ENCODE assay signal across 9 cellular contexts in the genomic region with DNA sequence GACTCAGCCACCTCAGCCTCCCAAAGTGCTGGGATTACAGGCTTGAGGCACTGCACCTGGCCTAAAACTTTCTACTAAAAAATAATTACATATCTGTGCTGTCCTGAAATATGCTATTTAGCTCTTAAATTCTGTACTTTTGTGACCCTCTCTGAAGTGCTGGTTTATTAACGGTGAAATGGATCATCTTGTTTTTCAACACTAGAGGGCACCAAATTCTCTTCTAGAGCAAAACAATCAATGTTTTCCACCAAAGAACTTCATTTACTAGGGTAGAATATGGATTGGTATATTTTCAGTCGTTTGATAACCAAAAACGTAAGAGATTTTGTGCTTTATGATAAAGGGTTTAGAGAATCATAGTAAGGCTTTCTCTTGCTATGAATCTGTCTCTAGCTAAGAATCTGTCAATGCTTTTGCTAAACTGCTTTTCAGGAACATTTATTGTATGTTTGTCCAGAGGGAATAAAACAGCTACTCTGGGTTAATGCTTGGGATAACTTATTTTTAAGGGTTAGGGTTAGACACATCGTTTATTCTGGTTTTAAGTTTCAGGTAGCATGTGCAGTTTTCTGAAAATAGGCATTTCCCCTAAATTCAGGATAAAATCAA.
DNase-seq lines count a peak whose midpoint lies in the region; ATAC-seq, FAIRE-seq and TF ChIP-seq lines count a peak whose summit lies in the region.
"Had no signal": no experiment of that assay in that cellular context is flagged by ENCODE, and none has a peak within 500 bp of the region (broad histone marks: within the 10 kb centered on the region; RNA-seq: fewer than 3 reads in every experiment).

No MANE protein-coding gene starts in this region.

- H3K9me3 Mint-ChIP-seq in activated T-helper 2 cell treated with anti-CD3 and anti-CD28 coated beads, Interferon-gamma antibody, Interleukin-2, Interleukin-4, amounts not matched to agents 10 μg/mL and 5 μg/mL and 100 μg/mL, durations not matched to agents 14 hours and 24 hours and 36 hours, result no peaks in the 10 kb centered on the region
- H3K9me3 Mint-ChIP-seq: stimulated activated naive B cell treated with anti-CD40 and anti-IgM and Interleukin-4, amounts not matched to agents 10 μg/mL and 1 μg/mL and 100 μg/mL, for 72 hours had no signal

- TF ChIP-seq RAD21 in A549 (conservative IDR thresholded peaks at IDR 0.05 in 1 of 2, IDR thresholded peaks at IDR 0.05 in 1 of 2), result peak; percentile 54 to 56

- TF ChIP-seq CTCF in A549 (IDR thresholded peaks at IDR 0.05) (peak; percentile 70), GM12874 (IDR thresholded peaks at IDR 0.05; ENCODE audit: insufficient read depth, low read depth, low read length) (peak; percentile 42; the same call in 1 of the 2 replicates), osteoblast (IDR thresholded peaks at IDR 0.05; ENCODE audit: extremely low read depth, low read depth, low read length) (peak; percentile 65)

- H3K36me3 ChIP-seq in osteoblast (ENCODE audit: insufficient read depth, low read length), result no peaks in the 10 kb centered on the region

- TF ChIP-seq EP300 in A549 (IDR thresholded peaks at IDR 0.05), result no peak

- H3K27ac Mint-ChIP-seq in activated T-helper 2 cell treated with anti-CD3 and anti-CD28 coated beads, Interferon-gamma antibody, Interleukin-2, Interleukin-4, amounts not matched to agents 10 μg/mL and 5 μg/mL and 100 μg/mL, durations not matched to agents 14 hours and 24 hours and 36 hours, result no peak overlapping the region
- H3K27ac Mint-ChIP-seq: stimulated activated naive B cell treated with anti-CD40 and anti-IgM and Interleukin-4, amounts not matched to agents 10 μg/mL and 1 μg/mL and 100 μg/mL, for 72 hours had no signal

- no peak for TF ChIP-seq POLR2A in A549 (IDR thresholded peaks at IDR 0.05; ENCODE audit: low read length)

- intact Hi-C loops in activated T-helper 2 cell treated with anti-CD3 and anti-CD28 coated beads, Interferon-gamma antibody, Interleukin-2, Interleukin-4, amounts not matched to agents 10 μg/mL and 5 μg/mL and 100 μg/mL, durations not matched to agents 14 hours and 24 hours and 36 hours (cut with micrococcal nuclease), result loop anchor here (2.0 kb wide), 1 partner anchor 384 kb away; no protein-coding TSS in a partner anchor

- no peak for FAIRE-seq in A549 (lab: Jason Lieb, UNC)
- peak; percentile 80 for FAIRE-seq in endometrium (lab: Jason Lieb, UNC)

- H3K4me2 ChIP-seq in A549 (no peak overlapping the region), osteoblast (ENCODE audit: insufficient read depth, low read length) (no peak overlapping the region)

- no peak overlapping the region for H3K4me3 ChIP-seq in A549
- H3K4me3 ChIP-seq in osteoblast (ENCODE audit: insufficient read depth, low read length), result no peak overlapping the region

- H3K4me3 Mint-ChIP-seq in activated T-helper 2 cell treated with anti-CD3 and anti-CD28 coated beads, Interferon-gamma antibody, Interleukin-2, Interleukin-4, amounts not matched to agents 10 μg/mL and 5 μg/mL and 100 μg/mL, durations not matched to agents 14 hours and 24 hours and 36 hours (ENCODE audit: low read depth), result no peak overlapping the region
- H3K4me3 Mint-ChIP-seq: stimulated activated naive B cell treated with anti-CD40 and anti-IgM and Interleukin-4, amounts not matched to agents 10 μg/mL and 1 μg/mL and 100 μg/mL, for 72 hours had no signal

- ATAC-seq in A549 (peak in 1 of 2 experiments; percentile 67; a peak in 3 of 6 replicates), HG03066 (IDR thresholded peaks at IDR 0.05; ENCODE audit: low read depth, unreplicated experiment) (peak; percentile 68)

- DNase-seq in A549 (ENCODE audit: low read depth in 1 of 2, low spot score in 1 of 2) (peak; percentile 28 to 33), NCI-H774 (lab: John Stamatoyannopoulos, UW) (peak; percentile 26), osteoblast (ENCODE audit: insufficient read length, low spot score, missing footprints) (peak; percentile 90), OCI-M2 (lab: John Stamatoyannopoulos, UW; ENCODE audit: unreplicated experiment) (no peak)
- no peak for DNase-seq in activated T-helper 2 cell treated with anti-CD3 and anti-CD28 coated beads, Interferon-gamma antibody, Interleukin-2, Interleukin-4, amounts not matched to agents 10 μg/mL and 5 μg/mL and 100 μg/mL, durations not matched to agents 14 hours and 24 hours and 36 hours (ENCODE audit: low spot score)
- DNase-seq: stimulated activated naive B cell treated with anti-CD40 and anti-IgM and Interleukin-4, amounts not matched to agents 10 μg/mL and 1 μg/mL and 100 μg/mL, for 72 hours had no signal

- no peaks in the 10 kb centered on the region for H3K27me3 ChIP-seq in osteoblast (ENCODE audit: insufficient read depth, low read length)

- 0% methylated on average over 4 of the region's 4 CpGs for WGBS in A549 (ENCODE audit: missing lambda C conversion rate)

- no peaks in the 10 kb centered on the region for H3K79me2 ChIP-seq in osteoblast (ENCODE audit: insufficient read depth, low read length)

- H3K27ac ChIP-seq in A549, result no peak overlapping the region
- H3K27ac ChIP-seq in osteoblast (ENCODE audit: low read depth, low read length), result no peak overlapping the region

- no peaks in the 10 kb centered on the region for H3K4me1 Mint-ChIP-seq in activated T-helper 2 cell treated with anti-CD3 and anti-CD28 coated beads, Interferon-gamma antibody, Interleukin-2, Interleukin-4, amounts not matched to agents 10 μg/mL and 5 μg/mL and 100 μg/mL, durations not matched to agents 14 hours and 24 hours and 36 hours (ENCODE audit: low read depth)
- H3K4me1 Mint-ChIP-seq: stimulated activated naive B cell treated with anti-CD40 and anti-IgM and Interleukin-4, amounts not matched to agents 10 μg/mL and 1 μg/mL and 100 μg/mL, for 72 hours had no signal

- H4K20me1 ChIP-seq in osteoblast (ENCODE audit: insufficient read depth, low read length), result no peaks in the 10 kb centered on the region

- no peaks in the 10 kb centered on the region for H3K27me3 Mint-ChIP-seq in activated T-helper 2 cell treated with anti-CD3 and anti-CD28 coated beads, Interferon-gamma antibody, Interleukin-2, Interleukin-4, amounts not matched to agents 10 μg/mL and 5 μg/mL and 100 μg/mL, durations not matched to agents 14 hours and 24 hours and 36 hours (ENCODE audit: low read depth)

- POLR2A ChIA-PET in A549 (lab: Yijun Ruan, JAX), result no interaction called here

- H3K36me3 Mint-ChIP-seq in activated T-helper 2 cell treated with anti-CD3 and anti-CD28 coated beads, Interferon-gamma antibody, Interleukin-2, Interleukin-4, amounts not matched to agents 10 μg/mL and 5 μg/mL and 100 μg/mL, durations not matched to agents 14 hours and 24 hours and 36 hours (ENCODE audit: low read depth), result no peaks in the 10 kb centered on the region
- H3K36me3 Mint-ChIP-seq: stimulated activated naive B cell treated with anti-CD40 and anti-IgM and Interleukin-4, amounts not matched to agents 10 μg/mL and 1 μg/mL and 100 μg/mL, for 72 hours had no signal

- H2AFZ ChIP-seq in osteoblast (ENCODE audit: low read length), result no peak overlapping the region

- CTCF ChIA-PET in A549 (lab: Yijun Ruan, JAX), result interaction anchor here (0.6 to 8.4 kb wide), 20 partner anchors 8 to 396 kb away, joined by 3 to 82 read pairs (median 4); no protein-coding TSS in a partner anchor

- H3K9me3 ChIP-seq in A549 (no peaks in the 10 kb centered on the region), osteoblast (ENCODE audit: low read depth, low read length) (no peaks in the 10 kb centered on the region)

- H3K4me1 ChIP-seq in A549 (no peaks in the 10 kb centered on the region), osteoblast (ENCODE audit: insufficient read depth, low read length) (no peaks in the 10 kb centered on the region)

TF ChIP-seq in A549, 52 proteins besides CTCF, POLR2A, EP300 and RAD21:
- TF ChIP-seq NR3C1 (IDR thresholded peaks at IDR 0.05), result no peak
- TF ChIP-seq SMC3 (IDR thresholded peaks at IDR 0.05), result peak; percentile 55; the same call in 2 of the 3 replicates

Comparison
In these comparisons a context has a peak if more than half of its experiments do, and no peak if none do; other contexts are left out.
1. DNase-seq: peak in A549 (2 of 2), NCI-H774 (single experiment) and osteoblast (single experiment); none in activated T-helper 2 cell treated with anti-CD3 and anti-CD28 coated beads, Interferon-gamma antibody, Interleukin-2, Interleukin-4, amounts not matched to agents 10 μg/mL and 5 μg/mL and 100 μg/mL, durations not matched to agents 14 hours and 24 hours and 36 hours (single experiment) and OCI-M2 (single experiment).
2. Peak in every context shown above with its lines, with median percentiles within 50 percentile points of each other: CTCF ChIP-seq.